ENCODE assay signal across 8 cellular contexts in genomic region chr22:45311033-45311531, GRCh38. TPM values are rescaled to one million over a fixed set of nuclear protein-coding genes. Genes with fewer than 3 reads are reported as not detected.
DNase-seq lines count a peak whose midpoint lies in the region; ATAC-seq, FAIRE-seq and TF ChIP-seq lines count a peak whose summit lies in the region.

No MANE protein-coding gene starts in this region.

- in situ Hi-C loops in GM23248 (cut with MboI): no loop called here
- in situ Hi-C loops in KBM-7 (cut with MboI; ENCODE audit: low pct_unique_long_range_greater_than_20kb, low sequenced_read_pairs): no loop called here

- peaks cover 9% of the 10 kb centered on the region for H3K4me1 ChIP-seq in GM23248 (ENCODE audit: insufficient read depth)
- peaks cover 0 to 45% (median 8%) of the 10 kb centered on the region in 3 donors for H3K4me1 ChIP-seq in gastroesophageal sphincter

- 60 to 62% methylated on average over 12 of the region's 12 CpGs for WGBS in GM23248 (ENCODE audit: low coverage in 1 of 2, low lambda C conversion rate in 2 of 2, missing lambda C conversion rate in 2 of 2), 2 experiments
- WGBS in gastroesophageal sphincter (ENCODE audit: low coverage in 1 of 2), 2 donors: 22 to 54% methylated on average over 7 to 8 of the region's 12 CpGs

- no peaks in the 10 kb centered on the region for H3F3A ChIP-seq in GM23248 (ENCODE audit: insufficient read depth)

- H3K27me3 ChIP-seq in GM23248 (replicated peaks; ENCODE audit: insufficient read depth) (no peaks in the 10 kb centered on the region), WERI-Rb-1 (ENCODE audit: insufficient read depth, low read depth, severe bottlenecking) (no peaks in the 10 kb centered on the region), gastroesophageal sphincter (no peaks in the 10 kb centered on the region)

- H3K9ac ChIP-seq in GM23248: peak overlapping the region; percentile 89

- peaks cover 24% of the 10 kb centered on the region for H3K79me2 ChIP-seq in GM23248 (ENCODE audit: insufficient read depth)

- TF ChIP-seq EP300 in gastroesophageal sphincter (IDR thresholded peaks at IDR 0.05): no peak

- H3K27ac ChIP-seq in GM23248 (no peak overlapping the region), WERI-Rb-1 (no peak overlapping the region), gastroesophageal sphincter (peak overlapping the region in 2 of 4 donors; percentile 86 to 94)

- H3K36me3 ChIP-seq in GM23248 (ENCODE audit: low read depth): no peaks in the 10 kb centered on the region
- H3K36me3 ChIP-seq in WERI-Rb-1: peaks cover 9% of the 10 kb centered on the region
- no peaks in the 10 kb centered on the region for H3K36me3 ChIP-seq in gastroesophageal sphincter

- no peak for FAIRE-seq in GM12891 (lab: Jason Lieb, UNC)

- no peak for TF ChIP-seq POLR2A in gastroesophageal sphincter (IDR thresholded peaks at IDR 0.05)
- no peak for TF ChIP-seq POLR2A in GM12891 (IDR thresholded peaks at IDR 0.05; ENCODE audit: low read depth, low read length)

- H3K9me3 ChIP-seq in GM23248 (ENCODE audit: low read depth) (no peaks in the 10 kb centered on the region), WERI-Rb-1 (ENCODE audit: severe bottlenecking) (no peaks in the 10 kb centered on the region), gastroesophageal sphincter (no peaks in the 10 kb centered on the region)

- no peak overlapping the region; the same call in 1 of the 2 replicates for H2AFZ ChIP-seq in GM23248

- H4K20me1 ChIP-seq in GM23248 (ENCODE audit: insufficient read depth): no peaks in the 10 kb centered on the region

- no peak for DNase-seq in GM23248
- no peak for DNase-seq in WERI-Rb-1
- no peak for DNase-seq in skeletal muscle cell (ENCODE audit: low read depth)
- DNase-seq in NCI-H1930 (lab: John Stamatoyannopoulos, UW): no peak
- DNase-seq in KBM-7: no peak
- DNase-seq in GM12891 (ENCODE audit: insufficient read length, low spot score): no peak

- peak overlapping the region; percentile 96 for H3K4me2 ChIP-seq in GM23248 (ENCODE audit: unreplicated experiment)

- no peaks in the 10 kb centered on the region for H3K9me2 ChIP-seq in GM23248 (ENCODE audit: insufficient read depth)

- ATAC-seq in gastroesophageal sphincter (no peak), GM21526 (IDR thresholded peaks at IDR 0.05; ENCODE audit: low FRiP score, unreplicated experiment) (no peak)

- TF ChIP-seq CTCF in WERI-Rb-1 (IDR thresholded peaks at IDR 0.05; ENCODE audit: low read depth, low read length): no peak
- TF ChIP-seq CTCF in gastroesophageal sphincter (IDR thresholded peaks at IDR 0.05): no peak

- H3K4me3 ChIP-seq in GM23248 (peak overlapping the region; percentile 84), WERI-Rb-1 (ENCODE audit: low read depth, low read length) (peak overlapping the region; percentile 83), gastroesophageal sphincter (peak overlapping the region; percentile 54 to 77), skeletal muscle cell (ENCODE audit: low read depth, low read length) (peak overlapping the region; percentile 88)

TF ChIP-seq in GM12891, 5 proteins besides CTCF, POLR2A, EP300 and RAD21:
- TF ChIP-seq TAF1 (IDR thresholded peaks at IDR 0.05; ENCODE audit: low read depth, low read length): no peak
- TF ChIP-seq SPI1 (IDR thresholded peaks at IDR 0.05; ENCODE audit: low read depth, low read length): no peak
- no peak for TF ChIP-seq PAX5 (IDR thresholded peaks at IDR 0.05; ENCODE audit: insufficient read depth, low read length, severe bottlenecking)
- no peak for TF ChIP-seq POU2F2 (IDR thresholded peaks at IDR 0.05; ENCODE audit: low read depth, low read length)
- no peak for TF ChIP-seq POLR2AphosphoS5 (IDR thresholded peaks at IDR 0.05; ENCODE audit: low read depth, low read length)

RNA-seq across cellular contexts. Expression of gene FAM118A, which starts 1.3 kb away (rescaled TPM):
- total RNA-seq in GM23248 (2014; rRNA removed; shearing (Covaris generic)): 5.2 and 11.1 TPM in 2 replicates
- polyA plus RNA-seq in GM23248 (2016; fragmentation: Nextera tagmentation; extraction: Ambion mirVana): 8.0 and 8.5 TPM in 2 replicates
- 10 to 100 TPM; 17.4 to 82.9 (median 29.6) TPM for total RNA-seq in gastroesophageal sphincter
- 34.8 TPM for polyA plus RNA-seq in GM12891 (2012; ENCODE audit: low read depth, missing spikeins)

RNA-seq across cellular contexts. Expression of gene UPK3A, which starts 26.3 kb away (rescaled TPM):
- not detected in 2 replicates for total RNA-seq in GM23248 (2014; rRNA removed; shearing (Covaris generic))
- polyA plus RNA-seq in GM23248 (2016; fragmentation: Nextera tagmentation; extraction: Ambion mirVana): not detected in 2 replicates
- total RNA-seq in gastroesophageal sphincter: not detected
- not detected for polyA plus RNA-seq in GM12891 (2012; ENCODE audit: low read depth, missing spikeins)
